8 cellular contexts compared by ENCODE assay signal in the genomic region with DNA sequence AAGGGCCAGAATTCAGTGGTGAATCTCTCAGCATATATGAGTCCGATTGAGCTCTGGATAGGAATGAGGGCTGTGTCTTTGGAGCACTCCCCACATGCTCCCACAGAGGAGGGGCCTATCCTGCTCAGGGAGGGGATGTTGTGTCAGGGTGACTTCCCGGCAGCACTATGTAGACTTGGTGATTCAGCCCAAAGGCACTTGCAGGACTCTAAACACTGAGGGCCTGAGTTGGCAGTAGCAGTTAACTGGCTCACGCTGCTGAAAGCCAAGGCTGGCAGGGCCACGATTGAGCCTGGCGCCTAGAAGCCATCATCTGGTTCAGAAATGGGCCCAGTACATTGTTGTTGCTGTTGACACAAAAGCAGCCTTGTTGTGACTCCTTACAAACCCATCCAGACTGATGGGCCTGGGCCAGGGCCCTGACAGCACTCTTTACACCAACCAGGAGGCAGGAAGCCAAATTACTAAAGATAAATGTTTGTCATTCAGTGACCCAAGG. TPM values are rescaled to one million over a fixed set of nuclear protein-coding genes. Genes with fewer than 3 reads are reported as not detected.
DNase-seq lines count a peak whose midpoint lies in the region; ATAC-seq and TF ChIP-seq lines count a peak whose summit lies in the region.

No MANE protein-coding gene starts in this region.

- H3K23me2 ChIP-seq in H9 (ENCODE audit: insufficient read length, low read depth, low read length, poor library complexity, severe bottlenecking): no peaks in the 10 kb centered on the region

- H2BK120ac ChIP-seq in H9 (ENCODE audit: low read depth, low read length, poor library complexity, severe bottlenecking): no peak overlapping the region

- H3K9ac ChIP-seq in H9 (ENCODE audit: extremely low read depth, insufficient read length, low read length): no peak overlapping the region

- no peaks in the 10 kb centered on the region for H3K27me3 Mint-ChIP-seq in H9 (ENCODE audit: low read depth)
- H3K27me3 Mint-ChIP-seq in CD4-positive, alpha-beta T cell: no peaks in the 10 kb centered on the region

- H3K4me3 Mint-ChIP-seq in H9: no peak overlapping the region
- H3K4me3 Mint-ChIP-seq in CD4-positive, alpha-beta T cell: no peak overlapping the region

- no peak overlapping the region for H3K56ac ChIP-seq in H9 (ENCODE audit: insufficient read length, low read depth, low read length)

- H3K4me2 ChIP-seq in H9 (ENCODE audit: insufficient read depth, insufficient read length, low read length): no peak overlapping the region

- no peak overlapping the region for H3K4me3 ChIP-seq in astrocyte of the spinal cord (ENCODE audit: low read depth, low read length)

- H4K5ac ChIP-seq in H9 (ENCODE audit: insufficient read length, low read depth, low read length): no peak overlapping the region

- CTCF ChIA-PET in CD4-positive, alpha-beta T cell (lab: Charles Lee): no interaction called here

- H3K4ac ChIP-seq in H9 (ENCODE audit: low read depth, low read length): no peak overlapping the region

- H3K79me1 ChIP-seq in H9 (ENCODE audit: insufficient read depth, low read depth, low read length, poor library complexity, severe bottlenecking): no peaks in the 10 kb centered on the region

- peaks cover 60 to 90% (median 80%) of the 10 kb centered on the region in 3 experiments for H3K36me3 Mint-ChIP-seq in H9 (ENCODE audit: insufficient read depth in 1 of 3, low read depth in 3 of 3)
- peaks cover 89% of the 10 kb centered on the region for H3K36me3 Mint-ChIP-seq in CD4-positive, alpha-beta T cell (ENCODE audit: low read depth)

- no peak overlapping the region for H4K8ac ChIP-seq in H9 (replicated peaks; ENCODE audit: insufficient read length, low read depth, low read length)

- H3K27me3 ChIP-seq in H9 (ENCODE audit: insufficient read depth, low read length): no peaks in the 10 kb centered on the region
- H3K27me3 ChIP-seq in CD4-positive, alpha-beta T cell (ENCODE audit: control insufficient read depth, insufficient read depth, low read length): no peaks in the 10 kb centered on the region

- no peaks in the 10 kb centered on the region for H3K79me2 ChIP-seq in H9 (ENCODE audit: insufficient read depth, low read length)

- no peaks in the 10 kb centered on the region for H4K20me1 ChIP-seq in H9 (ENCODE audit: control insufficient read depth, insufficient read depth, insufficient read length)

- no peaks in the 10 kb centered on the region for H3K9me3 ChIP-seq in H9 (ENCODE audit: control insufficient read depth, low read depth, low read length)
- no peaks in the 10 kb centered on the region for H3K9me3 ChIP-seq in CD4-positive, alpha-beta T cell (ENCODE audit: control insufficient read depth, low read length)

- POLR2A ChIA-PET in CD4-positive, alpha-beta T cell (lab: Charles Lee): no interaction called here

- intact Hi-C loops in CD4-positive, alpha-beta T cell (cut with DNase I, micrococcal nuclease): no loop called here

- H2BK15ac ChIP-seq in H9 (ENCODE audit: low read depth, low read length): no peak overlapping the region

- no peak overlapping the region for H3K23ac ChIP-seq in H9 (ENCODE audit: insufficient read length, low read depth, low read length)

- H2BK12ac ChIP-seq in H9 (ENCODE audit: insufficient read length, low read depth, low read length): no peak overlapping the region

- no peaks in the 10 kb centered on the region for H3K9me3 Mint-ChIP-seq in H9
- H3K9me3 Mint-ChIP-seq in CD4-positive, alpha-beta T cell: no peaks in the 10 kb centered on the region

- ATAC-seq in GM18517 (IDR thresholded peaks at IDR 0.05; ENCODE audit: unreplicated experiment): no peak
- no peak for ATAC-seq in CD4-positive, alpha-beta T cell (ENCODE audit: poor library complexity)

- no peak overlapping the region for H2BK20ac ChIP-seq in H9 (ENCODE audit: low read depth, low read length, poor library complexity, severe bottlenecking)

- H2AK5ac ChIP-seq in H9 (ENCODE audit: insufficient read length, low read length): no peak overlapping the region

- H3K18ac ChIP-seq in H9 (ENCODE audit: insufficient read length, low read depth, low read length): no peak overlapping the region

- no CpG with 5 or more reads among the region's 5 CpGs for WGBS in H9 (ENCODE audit: extremely low coverage, insufficient read length, low lambda C conversion rate)

- H3K4me1 ChIP-seq in H9 (ENCODE audit: insufficient read depth, low read length): peaks cover 2% of the 10 kb centered on the region; the same call in 1 of the 2 replicates

- H2AFZ ChIP-seq in H9 (ENCODE audit: low read length): no peak overlapping the region

- H3K27ac Mint-ChIP-seq in H9: peak overlapping the region in 2 of 3 experiments; percentile 83 to 84; a peak in 2 of 7 replicates
- H3K27ac Mint-ChIP-seq in CD4-positive, alpha-beta T cell: no peak overlapping the region

- H3K27ac ChIP-seq in H9 (ENCODE audit: insufficient read length, low read depth, low read length): no peak overlapping the region
- no peak overlapping the region for H3K27ac ChIP-seq in CD4-positive, alpha-beta T cell (ENCODE audit: low read depth, low read length)

- TF ChIP-seq CTCF in H9 (conservative IDR thresholded peaks at IDR 0.05) (no peak), astrocyte of the spinal cord (IDR thresholded peaks at IDR 0.05; ENCODE audit: low read depth, low read length) (no peak)
- no peak for TF ChIP-seq CTCF in CD4-positive, alpha-beta T cell (IDR thresholded peaks at IDR 0.05)

- no peak overlapping the region for H2BK5ac ChIP-seq in H9 (ENCODE audit: insufficient read length, low read length)

- peaks cover 11 to 12% of the 10 kb centered on the region in 2 experiments for H3K4me1 Mint-ChIP-seq in H9
- no peaks in the 10 kb centered on the region for H3K4me1 Mint-ChIP-seq in CD4-positive, alpha-beta T cell (ENCODE audit: low read depth)

- no peak overlapping the region for H4K91ac ChIP-seq in H9 (ENCODE audit: insufficient read length, low read depth, low read length)

- H3K14ac ChIP-seq in H9 (ENCODE audit: insufficient read depth, low read length): no peak overlapping the region

- in situ Hi-C loops in astrocyte of the spinal cord (cut with HindIII; ENCODE audit: low sequenced_read_pairs): no loop called here

- no peak overlapping the region for H3T11ph ChIP-seq in H9 (ENCODE audit: low read length)

- DNase-seq in H9: no peak
- DNase-seq in astrocyte of the spinal cord (ENCODE audit: low read depth, low spot score): peak; percentile 97
- DNase-seq in hypothalamus (lab: John Stamatoyannopoulos, UW): peak; percentile 25 to 99 (median 88)
- peak; percentile 88 for DNase-seq in smooth muscle cell of the brain vasculature (ENCODE audit: low read depth, low spot score)
- no peak for DNase-seq in NCI-H187 treated with DMSO at 0.1 percent for 48 hours (lab: John Stamatoyannopoulos, UW)
- DNase-seq in activated CD4-positive, alpha-beta T cell treated with anti-CD3 and anti-CD28 coated beads, Interleukin-2, amount 50 U/mL, for 1 hour: no peak
- DNase-seq in CD4-positive, alpha-beta T cell: no peak

RNA-seq across cellular contexts. Expression of gene NMT1, which starts 31.9 kb away (rescaled TPM):
- total RNA-seq in H9 (2021): 150 and 151 TPM in 2 replicates
- 10 to 100 TPM; 61.1 to 62.2 TPM for total RNA-seq in CD4-positive, alpha-beta T cell

RNA-seq across cellular contexts. Expression of gene PLCD3, which starts 39.3 kb away (rescaled TPM):
- 41.6 and 48.5 TPM in 2 replicates for total RNA-seq in H9 (2021)
- 1 to 10 TPM; 1.8 to 2.4 TPM for total RNA-seq in CD4-positive, alpha-beta T cell

RNA-seq across cellular contexts. Expression of gene DCAKD, which starts 41.5 kb away (rescaled TPM):
- total RNA-seq in H9 (2021): 48.3 and 53.2 TPM in 2 replicates
- total RNA-seq in CD4-positive, alpha-beta T cell: 10 to 100 TPM; 11.6 to 12.2 TPM

RNA-seq across cellular contexts. Expression of gene ACBD4, which starts 42.5 kb away (rescaled TPM):
- 9.7 and 10.5 TPM in 2 replicates for total RNA-seq in H9 (2021)
- 10 to 100 TPM; 24.8 to 26.3 TPM for total RNA-seq in CD4-positive, alpha-beta T cell

RNA-seq across cellular contexts. Expression of gene HEXIM1, which starts 55.3 kb away (rescaled TPM):
- total RNA-seq in H9 (2021): 32.4 and 33.0 TPM in 2 replicates
- total RNA-seq in CD4-positive, alpha-beta T cell: 10 to 100 TPM; 50.5 to 50.9 TPM

Comparison
In these comparisons a context has a peak if more than half of its experiments do, and no peak if none do; other contexts are left out.
1. DNase-seq: peak in astrocyte of the spinal cord (single experiment), hypothalamus (51 of 51) and smooth muscle cell of the brain vasculature (single experiment); none in H9 (single experiment), NCI-H187 treated with DMSO at 0.1 percent for 48 hours (single experiment), activated CD4-positive, alpha-beta T cell treated with anti-CD3 and anti-CD28 coated beads, Interleukin-2, amount 50 U/mL, for 1 hour (single experiment) and CD4-positive, alpha-beta T cell (0 of 10).
2. RNA of gene PLCD3, which starts 39.3 kb away (total RNA-seq): 41.6 to 48.5 TPM in H9; 1.8 to 2.4 TPM in CD4-positive, alpha-beta T cell; every median in the first group is over 10 times any median in the second.